14 cellular contexts compared by ENCODE assay signal in the genomic region with DNA sequence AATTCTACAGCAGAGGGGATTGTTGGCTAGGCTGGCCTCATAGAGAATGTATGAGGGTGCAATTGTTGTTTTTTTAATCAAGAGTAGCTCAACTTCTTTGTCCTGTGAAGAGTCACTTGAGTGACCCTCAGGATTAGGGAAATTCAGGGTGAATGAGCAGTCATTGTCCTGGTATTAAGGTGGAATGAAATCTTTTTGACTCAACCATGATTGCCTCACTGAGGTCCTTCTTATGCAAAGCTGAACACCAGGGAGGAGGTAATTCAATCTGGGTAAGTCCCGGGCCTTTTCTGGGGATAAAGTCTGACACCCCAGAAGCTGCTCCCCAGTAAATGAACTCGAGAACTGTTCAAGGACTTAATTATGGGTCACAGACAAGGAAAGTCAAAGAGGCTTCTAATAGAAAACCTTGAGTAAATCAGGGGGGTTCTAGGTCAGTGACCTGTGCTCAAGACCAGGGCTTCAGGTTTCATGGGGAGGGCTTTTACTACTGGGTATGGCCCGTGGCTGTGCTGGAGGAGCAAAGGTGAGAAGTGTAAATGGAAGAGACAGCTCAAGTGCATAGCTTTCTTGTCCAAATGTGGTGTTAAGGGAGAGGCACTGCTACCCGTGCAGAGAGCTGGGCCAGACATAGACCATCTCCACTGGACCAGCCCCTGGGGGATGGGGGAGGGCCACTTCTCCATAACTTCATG. TPM values are rescaled to one million over a fixed set of nuclear protein-coding genes. Genes with fewer than 3 reads are reported as not detected.
A peak's percentile ranks its signal among the peaks of the same experiment; 100 is the strongest.
DNase-seq lines count a peak whose midpoint lies in the region; ATAC-seq and TF ChIP-seq lines count a peak whose summit lies in the region.
"Had no signal": no experiment of that assay in that cellular context is flagged by ENCODE, and none has a peak within 500 bp of the region (broad histone marks: within the 10 kb centered on the region; RNA-seq: fewer than 3 reads in every experiment).

No MANE protein-coding gene starts in this region.

- H3K9me1 ChIP-seq in IMR-90 (ENCODE audit: insufficient read depth, low read length): peaks cover 3% of the 10 kb centered on the region; the same call in 1 of the 2 replicates

- H3K36me3 ChIP-seq in IMR-90 (ENCODE audit: control insufficient read depth, insufficient read depth, low read length) (no peaks in the 10 kb centered on the region), ectodermal cell (ENCODE audit: control insufficient read depth, insufficient read depth, low read length) (no peaks in the 10 kb centered on the region)

- H3K14ac ChIP-seq in IMR-90 (replicated peaks; ENCODE audit: low read depth, low read length): no peak overlapping the region

- H4K8ac ChIP-seq in IMR-90 (ENCODE audit: low read depth in 2 of 2, low read length in 2 of 2): no peak overlapping the region

- POLR2A ChIA-PET in IMR-90 (lab: Charles Lee; ENCODE audit: unreplicated experiment): no interaction called here

- H3K27ac ChIP-seq in C4-2B (peak overlapping the region; percentile 40; the same call in 1 of the 2 replicates), IMR-90 (ENCODE audit: insufficient read depth, low read length) (no peak overlapping the region), ectodermal cell (ENCODE audit: insufficient read depth, low read depth, low read length, poor library complexity, severe bottlenecking) (peak overlapping the region; percentile 32)
- H3K27ac ChIP-seq: BLaER1 treated with 17β-estradiol and CSF1 and Interleukin-3, amounts not matched to agents 10 nM and 100 nM had no signal

- H2BK20ac ChIP-seq in IMR-90 (ENCODE audit: low read depth, low read length): no peak overlapping the region

- peak; percentile 18 for DNase-seq in IMR-90
- no peak for DNase-seq in neural crest cell (ENCODE audit: low read depth, low spot score)
- no peak for DNase-seq in activated T-cell treated with anti-CD3 and anti-CD28 coated beads for 4 hours
- DNase-seq in activated naive CD8-positive, alpha-beta T cell treated with anti-CD3 and anti-CD28 coated beads, Interleukin-2, amount 50 U/mL, for 24 hours: no peak
- no peak for DNase-seq in midbrain (lab: John Stamatoyannopoulos, UW)
- DNase-seq: 8988T, KBM-7, NCI-H1048, NCI-H2227 treated with DMSO at 0.1 percent for 48 hours, NCI-H524 treated with DMSO at 0.1 percent for 48 hours had no signal

- H2AK5ac ChIP-seq in IMR-90 (ENCODE audit: low read depth, low read length): no peak overlapping the region

- no peaks in the 10 kb centered on the region for H3K36me3 Mint-ChIP-seq in neural crest cell (ENCODE audit: low read depth)
- H3K36me3 Mint-ChIP-seq in activated naive CD8-positive, alpha-beta T cell treated with anti-CD3 and anti-CD28 coated beads, Interleukin-2, amount 50 U/mL, for 24 hours (ENCODE audit: low read depth): no peaks in the 10 kb centered on the region

- no peak overlapping the region for H3K18ac ChIP-seq in IMR-90 (ENCODE audit: low read depth, low read length)

- no peak overlapping the region for H2BK5ac ChIP-seq in IMR-90 (ENCODE audit: low read depth, low read length, poor library complexity, severe bottlenecking)

- H3K56ac ChIP-seq in IMR-90 (ENCODE audit: extremely low read depth, insufficient read depth, low read length): no peak overlapping the region

- no peak overlapping the region for H4K91ac ChIP-seq in IMR-90 (ENCODE audit: insufficient read depth, low read depth, low read length)

- H3K27me3 ChIP-seq in IMR-90 (ENCODE audit: control insufficient read depth, insufficient read depth, low read length) (peaks cover 4% of the 10 kb centered on the region), ectodermal cell (ENCODE audit: control insufficient read depth, insufficient read depth, low read length, poor library complexity, severe bottlenecking) (no peaks in the 10 kb centered on the region)
- H3K27me3 ChIP-seq: BLaER1 treated with 17β-estradiol and CSF1 and Interleukin-3, amounts not matched to agents 10 nM and 100 nM had no signal

- peaks cover 9% of the 10 kb centered on the region for H3K4me1 Mint-ChIP-seq in neural crest cell
- H3K4me1 Mint-ChIP-seq in activated naive CD8-positive, alpha-beta T cell treated with anti-CD3 and anti-CD28 coated beads, Interleukin-2, amount 50 U/mL, for 24 hours: no peaks in the 10 kb centered on the region

- H2BK15ac ChIP-seq in IMR-90 (ENCODE audit: low read depth, low read length): no peak overlapping the region

- peaks cover 6% of the 10 kb centered on the region for H3K9me3 Mint-ChIP-seq in neural crest cell
- H3K9me3 Mint-ChIP-seq in activated naive CD8-positive, alpha-beta T cell treated with anti-CD3 and anti-CD28 coated beads, Interleukin-2, amount 50 U/mL, for 24 hours: no peaks in the 10 kb centered on the region

- no CpG with 5 or more reads among the region's 4 CpGs for WGBS in IMR-90 (ENCODE audit: extremely low coverage in 2 of 2, insufficient read length in 1 of 2), 2 experiments
- 53 to 64% methylated on average over 4 of the region's 4 CpGs for WGBS in ectodermal cell, 2 experiments

- TF ChIP-seq RAD21 in IMR-90 (IDR thresholded peaks at IDR 0.05; ENCODE audit: low read length): no peak

- BruUV-seq in IMR-90 (replicated peaks; lab: Mats Ljungman, UMichigan): no TSS peak

- no peaks in the 10 kb centered on the region for H3K4me1 ChIP-seq in IMR-90 (ENCODE audit: control insufficient read depth, insufficient read depth, low read length)
- H3K4me1 ChIP-seq in ectodermal cell (ENCODE audit: control insufficient read depth, insufficient read depth, low read length): peaks cover 5% of the 10 kb centered on the region

- no peaks in the 10 kb centered on the region; the same call in 1 of the 2 replicates for H3K9me3 ChIP-seq in IMR-90 (ENCODE audit: control insufficient read depth, insufficient read depth, low read length)
- no peaks in the 10 kb centered on the region for H3K9me3 ChIP-seq in ectodermal cell (ENCODE audit: control insufficient read depth, low read length)

- H3K79me1 ChIP-seq in IMR-90 (ENCODE audit: low read depth in 1 of 2, low read length in 2 of 2): no peaks in the 10 kb centered on the region

- dilution Hi-C loops in IMR-90 (cut with HindIII; ENCODE audit: low sequenced_read_pairs, unreplicated experiment): no loop called here

- TF ChIP-seq CTCF in C4-2B (conservative IDR thresholded peaks at IDR 0.05): no peak
- TF ChIP-seq CTCF in IMR-90 (conservative IDR thresholded peaks at IDR 0.05; ENCODE audit: low read depth, low read length): no peak
- TF ChIP-seq CTCF in neural crest cell (conservative IDR thresholded peaks at IDR 0.05): no peak

- no peak overlapping the region for H2AFZ ChIP-seq in IMR-90 (replicated peaks; ENCODE audit: low read length, poor library complexity)

- TF ChIP-seq POLR2A in IMR-90 (IDR thresholded peaks at IDR 0.05; ENCODE audit: low read depth, low read length): no peak

- ATAC-seq in IMR-90 (ENCODE audit: low read depth) (no peak), GM21825 (IDR thresholded peaks at IDR 0.05; ENCODE audit: unreplicated experiment) (no peak)
- no peak for ATAC-seq in activated naive CD8-positive, alpha-beta T cell treated with anti-CD3 and anti-CD28 coated beads, Interleukin-2, amount 50 U/mL, for 24 hours

- H4K5ac ChIP-seq in IMR-90 (ENCODE audit: low read depth, low read length): no peak overlapping the region

- peak overlapping the region; percentile 18 for H2AK9ac ChIP-seq in IMR-90 (replicated peaks; ENCODE audit: low read depth, low read length, poor library complexity)

- H3K4ac ChIP-seq in IMR-90 (ENCODE audit: low read depth, low read length): no peak overlapping the region

- H3K4me3 ChIP-seq in IMR-90 (ENCODE audit: insufficient read depth, low read depth, low read length) (no peak overlapping the region), ectodermal cell (ENCODE audit: insufficient read depth, low read depth, low read length) (no peak overlapping the region)
- H3K4me3 ChIP-seq: BLaER1 treated with 17β-estradiol and CSF1 and Interleukin-3, amounts not matched to agents 10 nM and 100 nM had no signal

- H3K27me3 Mint-ChIP-seq in neural crest cell (ENCODE audit: low read depth): no peaks in the 10 kb centered on the region
- no peaks in the 10 kb centered on the region for H3K27me3 Mint-ChIP-seq in activated naive CD8-positive, alpha-beta T cell treated with anti-CD3 and anti-CD28 coated beads, Interleukin-2, amount 50 U/mL, for 24 hours

- no peak overlapping the region for H3K4me3 Mint-ChIP-seq in neural crest cell
- no peak overlapping the region for H3K4me3 Mint-ChIP-seq in activated naive CD8-positive, alpha-beta T cell treated with anti-CD3 and anti-CD28 coated beads, Interleukin-2, amount 50 U/mL, for 24 hours

- H2BK120ac ChIP-seq in IMR-90 (ENCODE audit: low read depth, low read length): no peak overlapping the region

- no peak overlapping the region for H3K9ac ChIP-seq in IMR-90 (ENCODE audit: low read depth, low read length)
- H3K9ac ChIP-seq: BLaER1 treated with 17β-estradiol and CSF1 and Interleukin-3, amounts not matched to agents 10 nM and 100 nM had no signal

- intact Hi-C loops in IMR-90 (cut with micrococcal nuclease): no loop called here

- CTCF ChIA-PET in IMR-90 (lab: Yijun Ruan, JAX): no interaction called here

- H3K27ac Mint-ChIP-seq in neural crest cell (ENCODE audit: unreplicated experiment): peak overlapping the region; percentile 87
- H3K27ac Mint-ChIP-seq in activated naive CD8-positive, alpha-beta T cell treated with anti-CD3 and anti-CD28 coated beads, Interleukin-2, amount 50 U/mL, for 24 hours: no peak overlapping the region

- H3K23ac ChIP-seq in IMR-90 (ENCODE audit: low read depth, low read length): no peak overlapping the region

- no peaks in the 10 kb centered on the region for H4K20me1 ChIP-seq in IMR-90 (ENCODE audit: insufficient read depth, low read length)
- H4K20me1 ChIP-seq: BLaER1 treated with 17β-estradiol and CSF1 and Interleukin-3, amounts not matched to agents 10 nM and 100 nM had no signal

- in situ Hi-C loops in IMR-90 (cut with MboI; ENCODE audit: low sequenced_read_pairs): no loop called here

- no peak overlapping the region for H3K4me2 ChIP-seq in IMR-90 (ENCODE audit: low read depth, low read length)
- H3K4me2 ChIP-seq: BLaER1 treated with 17β-estradiol and CSF1 and Interleukin-3, amounts not matched to agents 10 nM and 100 nM had no signal

RNA-seq across cellular contexts. Expression of gene ZBTB24, which starts 25.3 kb away (rescaled TPM):
- 7.9 and 10.3 TPM in 2 replicates for total RNA-seq in IMR-90 (2012; rRNA removed)
- 2.1 and 2.3 TPM in 2 replicates for polyA plus RNA-seq in IMR-90 (2012; rRNA removed)
- 0.63 and 0.75 TPM in 2 replicates for polyA plus RNA-seq in IMR-90 (2012; cell fraction: cytosol; rRNA removed)
- polyA plus RNA-seq in IMR-90 (2012; cell fraction: nucleus; rRNA removed; ENCODE audit: low replicate concordance): 1.1 and 2.2 TPM in 2 replicates
- polyA plus RNA-seq in ectodermal cell (2013, experiment 1 of 4): 13.7 TPM
- 18.3 TPM for polyA plus RNA-seq in ectodermal cell (2013, experiment 2 of 4)
- polyA plus RNA-seq in ectodermal cell (2013, experiment 3 of 4): 13.9 TPM
- 14.2 TPM for polyA plus RNA-seq in ectodermal cell (2013, experiment 4 of 4)
- 10.5 and 10.8 TPM in 2 replicates for total RNA-seq in neural crest cell

RNA-seq across cellular contexts. Expression of gene MICAL1, which starts 52.7 kb away (rescaled TPM):
- 28.6 and 30.5 TPM in 2 replicates for total RNA-seq in IMR-90 (2012; rRNA removed)
- polyA plus RNA-seq in IMR-90 (2012; rRNA removed): 57.1 and 59.1 TPM in 2 replicates
- 24.7 and 32.0 TPM in 2 replicates for polyA plus RNA-seq in IMR-90 (2012; cell fraction: cytosol; rRNA removed)
- 387 and 626 TPM in 2 replicates for polyA plus RNA-seq in IMR-90 (2012; cell fraction: nucleus; rRNA removed; ENCODE audit: low replicate concordance)
- polyA plus RNA-seq in ectodermal cell (2013, experiment 1 of 4): 92.4 TPM
- polyA plus RNA-seq in ectodermal cell (2013, experiment 2 of 4): 115 TPM
- polyA plus RNA-seq in ectodermal cell (2013, experiment 3 of 4): 89.0 TPM
- 96.2 TPM for polyA plus RNA-seq in ectodermal cell (2013, experiment 4 of 4)
- 55.5 and 58.7 TPM in 2 replicates for total RNA-seq in neural crest cell
